ENCODE assay signal across 1 cellular context in genomic region chr9:127244609-127245601, GRCh38.
A peak's percentile ranks its signal among the peaks of the same experiment; 100 is the strongest.
TF ChIP-seq lines count a peak whose summit lies in the region.

No MANE protein-coding gene starts in this region.

TF ChIP-seq in K562, 482 proteins besides CTCF, POLR2A, EP300 and RAD21 (continued from another document and continues in another):
- TF ChIP-seq ZNF518B (CRISPR knock-in tag; IDR thresholded peaks at IDR 0.05) (no peak), NR4A1 (CRISPR knock-in tag; IDR thresholded peaks at IDR 0.05) (no peak), NR4A1 (tag; IDR thresholded peaks at IDR 0.05) (no peak), ZNF263 (CRISPR knock-in tag; IDR thresholded peaks at IDR 0.05; ENCODE audit: borderline replicate concordance) (no peak; the same call in 1 of the 2 replicates), ZMIZ1 (IDR thresholded peaks at IDR 0.05; ENCODE audit: low read depth in 2 of 2, low read length in 2 of 2) (peak in 1 of 2 experiments; percentile 64; a peak in 1 of 4 replicates), ZNF586 (CRISPR knock-in tag; conservative IDR thresholded peaks at IDR 0.05) (no peak), IFI16 (CRISPR knock-in tag; IDR thresholded peaks at IDR 0.05) (no peak), ZNF644 (tag; IDR thresholded peaks at IDR 0.05; ENCODE audit: low read depth) (no peak), POLR2B (IDR thresholded peaks at IDR 0.05; ENCODE audit: low read depth, partially characterized antibody) (peak; percentile 79), SLC30A9 (CRISPR knock-in tag; IDR thresholded peaks at IDR 0.05) (no peak), HNRNPH1 (optimal IDR thresholded peaks at IDR 0.05; ENCODE audit: low read depth, low read length) (no peak), BCL6 (CRISPR knock-in tag; IDR thresholded peaks at IDR 0.05) (no peak), SAFB (IDR thresholded peaks at IDR 0.05; ENCODE audit: borderline replicate concordance, low read depth, low read length) (no peak), CGGBP1 (CRISPR knock-in tag; IDR thresholded peaks at IDR 0.05) (no peak), ETS1 (conservative IDR thresholded peaks at IDR 0.05; ENCODE audit: control insufficient read depth, low read depth, low read length) (no peak), ZNF449 (CRISPR knock-in tag; IDR thresholded peaks at IDR 0.05) (no peak), STAT5B (CRISPR knock-in tag; IDR thresholded peaks at IDR 0.05) (no peak), RB1 (IDR thresholded peaks at IDR 0.05; ENCODE audit: low read depth) (peak; percentile 46; the same call in 1 of the 2 replicates), BDP1 (IDR thresholded peaks at IDR 0.05; ENCODE audit: insufficient read depth, insufficient read length) (no peak), POLR2H (tag; IDR thresholded peaks at IDR 0.05; ENCODE audit: low read depth) (peak; percentile 58; the same call in 1 of the 2 replicates), POLR2AphosphoS5 (IDR thresholded peaks at IDR 0.05; ENCODE audit: control insufficient read depth, insufficient read depth, low read depth, low read length) (peak; percentile 70), ZNF668 (CRISPR knock-in tag; IDR thresholded peaks at IDR 0.05) (no peak), ZHX1 (conservative IDR thresholded peaks at IDR 0.05; ENCODE audit: low read length) (no peak), ESRRB (CRISPR knock-in tag; IDR thresholded peaks at IDR 0.05; ENCODE audit: borderline replicate concordance) (no peak), KLF1 (tag; IDR thresholded peaks at IDR 0.05) (no peak), TAF7 (tag; IDR thresholded peaks at IDR 0.05) (peak; percentile 41; the same call in 1 of the 2 replicates), RBM22 (IDR thresholded peaks at IDR 0.05; ENCODE audit: low read depth, low read length, poor library complexity, severe bottlenecking) (no peak), BHLHE40 (IDR thresholded peaks at IDR 0.05; ENCODE audit: low read length) (peak; percentile 32; the same call in 1 of the 2 replicates), TGIF2 (CRISPR knock-in tag; IDR thresholded peaks at IDR 0.05) (no peak), ZBTB7A (IDR thresholded peaks at IDR 0.05; ENCODE audit: borderline replicate concordance, control insufficient read depth, low read depth, low read length) (0 out of 2 replicates have a peak, but pooled peaks have one; percentile 24), DEAF1 (CRISPR knock-in tag; IDR thresholded peaks at IDR 0.05) (no peak), HDAC8 (tag; IDR thresholded peaks at IDR 0.05) (no peak), GATAD2B (IDR thresholded peaks at IDR 0.05; ENCODE audit: borderline replicate concordance) (no peak), MAZ (CRISPR knock-in tag; conservative IDR thresholded peaks at IDR 0.05 in 1 of 2, IDR thresholded peaks at IDR 0.05 in 1 of 2) (peak in 1 of 2 experiments; percentile 67; a peak in 1 of 4 replicates), SMC3 (conservative IDR thresholded peaks at IDR 0.05; ENCODE audit: insufficient read depth, low read depth, low read length) (no peak), SRSF3 (IDR thresholded peaks at IDR 0.05; ENCODE audit: insufficient read depth, low read length) (no peak), POLR2G (IDR thresholded peaks at IDR 0.05; ENCODE audit: low read depth, low read length) (peak; percentile 95), ADNP (tag; IDR thresholded peaks at IDR 0.05) (no peak), KLF16 (IDR thresholded peaks at IDR 0.05) (no peak), ZNF77 (CRISPR knock-in tag; IDR thresholded peaks at IDR 0.05) (no peak), ZBED1 (IDR thresholded peaks at IDR 0.05) (no peak), ZNF165 (CRISPR knock-in tag; IDR thresholded peaks at IDR 0.05; ENCODE audit: borderline replicate concordance) (no peak), ZNF695 (CRISPR knock-in tag; IDR thresholded peaks at IDR 0.05) (no peak), TOE1 (IDR thresholded peaks at IDR 0.05; ENCODE audit: borderline replicate concordance) (no peak), TOE1 (CRISPR knock-in tag; IDR thresholded peaks at IDR 0.05; ENCODE audit: borderline replicate concordance, low read depth) (no peak), RERE (CRISPR knock-in tag; IDR thresholded peaks at IDR 0.05; ENCODE audit: borderline replicate concordance) (no peak)
